In the genomic region with DNA sequence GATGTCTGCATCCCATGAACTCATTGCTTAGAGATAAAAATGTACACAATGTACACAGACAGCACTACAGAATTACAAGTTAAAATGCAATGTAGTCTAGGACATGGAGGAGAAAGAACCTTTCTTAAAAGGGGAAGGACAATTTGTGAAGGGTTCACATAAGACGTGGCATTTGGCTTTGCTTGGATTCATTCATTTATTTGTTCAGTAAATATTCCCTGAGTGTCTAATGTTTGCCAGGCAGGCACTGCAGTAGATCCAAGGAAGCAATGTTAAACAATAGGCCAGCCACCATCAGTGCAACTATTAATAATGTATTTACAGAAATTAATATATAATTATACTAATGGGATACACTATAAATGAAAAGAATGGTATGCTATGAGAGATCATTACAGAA, we compare ENCODE assay signal across 14 cellular contexts.
DNase-seq lines count a peak whose midpoint lies in the region; ATAC-seq and TF ChIP-seq lines count a peak whose summit lies in the region.
"Had no signal": no experiment of that assay in that cellular context is flagged by ENCODE, and none has a peak within 500 bp of the region (broad histone marks: within the 10 kb centered on the region; RNA-seq: fewer than 3 reads in every experiment).

No MANE protein-coding gene starts in this region.

- H3K36me3 ChIP-seq in BE2C (no peaks in the 10 kb centered on the region), Peyer's patch (no peaks in the 10 kb centered on the region)
- H3K36me3 ChIP-seq: BLaER1 had no signal

- no peaks in the 10 kb centered on the region for H3K4me1 ChIP-seq in BE2C
- no peaks in the 10 kb centered on the region for H3K4me1 ChIP-seq in Peyer's patch
- H3K4me1 ChIP-seq: BLaER1, Caco-2 had no signal

- H3K4me1 Mint-ChIP-seq in activated naive CD8-positive, alpha-beta T cell treated with anti-CD3 and anti-CD28 coated beads, Interleukin-2, amount 50 U/mL, for 24 hours = no peaks in the 10 kb centered on the region
- H3K4me1 Mint-ChIP-seq: CD8-positive, alpha-beta memory T cell had no signal

- no peak overlapping the region for H3K27ac Mint-ChIP-seq in activated naive CD8-positive, alpha-beta T cell treated with anti-CD3 and anti-CD28 coated beads, Interleukin-2, amount 50 U/mL, for 24 hours
- H3K27ac Mint-ChIP-seq: CD8-positive, alpha-beta memory T cell; HFFc6 had no signal

- no peak for ATAC-seq in activated naive CD8-positive, alpha-beta T cell treated with anti-CD3 and anti-CD28 coated beads, Interleukin-2, amount 50 U/mL, for 24 hours
- ATAC-seq: GM12878, HepG2 had no signal

- DNase-seq in DMS53 treated with DMSO at 0.1 percent for 48 hours (lab: John Stamatoyannopoulos, UW; ENCODE audit: unreplicated experiment) (peak; percentile 19), NCI-H2029 (lab: John Stamatoyannopoulos, UW) (peak; percentile 49), NCI-H774 (lab: John Stamatoyannopoulos, UW) (peak; percentile 2), BE2C (no peak), Peyer's patch (no peak)
- no peak for DNase-seq in activated naive CD8-positive, alpha-beta T cell treated with anti-CD3 and anti-CD28 coated beads, Interleukin-2, amount 50 U/mL, for 24 hours
- DNase-seq: Caco-2; CD8-positive, alpha-beta memory T cell; DMS79; HCEC 1CT; HFFc6 had no signal

- TF ChIP-seq POLR2A in Peyer's patch (IDR thresholded peaks at IDR 0.05) = no peak

- H3K27ac ChIP-seq in Peyer's patch = no peak overlapping the region
- H3K27ac ChIP-seq: BLaER1 had no signal

- H3K4me3 ChIP-seq in BE2C (ENCODE audit: low read depth, low read length) = no peak overlapping the region
- H3K4me3 ChIP-seq in Peyer's patch = no peak overlapping the region
- H3K4me3 ChIP-seq: BLaER1, GM12878 had no signal

- H3K27me3 Mint-ChIP-seq in activated naive CD8-positive, alpha-beta T cell treated with anti-CD3 and anti-CD28 coated beads, Interleukin-2, amount 50 U/mL, for 24 hours = no peaks in the 10 kb centered on the region
- H3K27me3 Mint-ChIP-seq: CD8-positive, alpha-beta memory T cell had no signal

- H3K4me3 Mint-ChIP-seq in activated naive CD8-positive, alpha-beta T cell treated with anti-CD3 and anti-CD28 coated beads, Interleukin-2, amount 50 U/mL, for 24 hours = no peak overlapping the region
- H3K4me3 Mint-ChIP-seq: CD8-positive, alpha-beta memory T cell; HFFc6 had no signal

- no peaks in the 10 kb centered on the region for H3K27me3 ChIP-seq in BE2C
- no peaks in the 10 kb centered on the region for H3K27me3 ChIP-seq in Peyer's patch
- H3K27me3 ChIP-seq: BLaER1 had no signal

- H3K9me3 ChIP-seq in BE2C = no peaks in the 10 kb centered on the region
- H3K9me3 ChIP-seq in Peyer's patch = no peaks in the 10 kb centered on the region
- H3K9me3 ChIP-seq: BLaER1, Caco-2 had no signal

- H3K36me3 Mint-ChIP-seq in activated naive CD8-positive, alpha-beta T cell treated with anti-CD3 and anti-CD28 coated beads, Interleukin-2, amount 50 U/mL, for 24 hours (ENCODE audit: low read depth) = no peaks in the 10 kb centered on the region
- H3K36me3 Mint-ChIP-seq: CD8-positive, alpha-beta memory T cell had no signal

- H3K9me3 Mint-ChIP-seq in activated naive CD8-positive, alpha-beta T cell treated with anti-CD3 and anti-CD28 coated beads, Interleukin-2, amount 50 U/mL, for 24 hours = peaks cover 3% of the 10 kb centered on the region
- H3K9me3 Mint-ChIP-seq: HFFc6 had no signal

- TF ChIP-seq CTCF in BE2C (IDR thresholded peaks at IDR 0.05; ENCODE audit: low read depth, low read length) = no peak
- no peak for TF ChIP-seq CTCF in Peyer's patch (IDR thresholded peaks at IDR 0.05)

Comparison
In these comparisons a context has a peak if more than half of its experiments do, and no peak if none do; other contexts are left out.
1. DNase-seq: peak in DMS53 treated with DMSO at 0.1 percent for 48 hours (single experiment), NCI-H2029 (single experiment) and NCI-H774 (single experiment); none in activated naive CD8-positive, alpha-beta T cell treated with anti-CD3 and anti-CD28 coated beads, Interleukin-2, amount 50 U/mL, for 24 hours (single experiment), BE2C (single experiment) and Peyer's patch (0 of 3).